Comparison of ENCODE assay signal across 23 cellular contexts in genomic region chr1:59605761-59606160, GRCh38.
DNase-seq lines count a peak whose midpoint lies in the region; ATAC-seq, FAIRE-seq and TF ChIP-seq lines count a peak whose summit lies in the region.
"Had no signal": no experiment of that assay in that cellular context is flagged by ENCODE, and none has a peak within 500 bp of the region (broad histone marks: within the 10 kb centered on the region; RNA-seq: fewer than 3 reads in every experiment).

No MANE protein-coding gene starts in this region.

- H3K14ac ChIP-seq in IMR-90 (replicated peaks; ENCODE audit: low read depth, low read length), result no peak overlapping the region

- H3K4me1 ChIP-seq in IMR-90 (ENCODE audit: control insufficient read depth, insufficient read depth, low read length) (peaks cover 9% of the 10 kb centered on the region), kidney (ENCODE audit: control insufficient read depth in 1 of 2, insufficient read depth in 1 of 2, low read depth in 1 of 2, low read length in 2 of 2) (peaks cover 4 to 7% of the 10 kb centered on the region in 2 donors)
- H3K4me1 ChIP-seq: lower lobe of right lung, vagina had no signal

- H4K5ac ChIP-seq in IMR-90 (ENCODE audit: low read depth, low read length), result no peak overlapping the region

- H3K79me1 ChIP-seq in IMR-90 (ENCODE audit: low read depth in 1 of 2, low read length in 2 of 2), result no peaks in the 10 kb centered on the region

- H3K9me1 ChIP-seq in IMR-90 (ENCODE audit: insufficient read depth, low read length), result peaks cover 10% of the 10 kb centered on the region

- no peak for FAIRE-seq in kidney (lab: Jason Lieb, UNC)

- peak overlapping the region; percentile 43 to 81 (median 56) for H3K27ac Mint-ChIP-seq in nephron
- H3K27ac Mint-ChIP-seq: activated naive CD8-positive, alpha-beta T cell treated with anti-CD3 and anti-CD28 coated beads, Interleukin-2, amount 50 U/mL, for 24 hours; natural killer cell treated with Interleukin-12 subunit alpha and Interleukin-12 subunit beta and Interleukin-15 and Interleukin-18, amount 100 ng/mL, for 72 hours had no signal

- POLR2A ChIA-PET in IMR-90 (lab: Charles Lee; ENCODE audit: unreplicated experiment), result no interaction called here

- 0 out of 4 replicates have a peak overlapping the region, but pooled peaks of 1 of the 2 experiments have one; percentile 11 for H4K8ac ChIP-seq in IMR-90 (ENCODE audit: low read depth in 2 of 2, low read length in 2 of 2)

- peak overlapping the region; percentile 50 for H2BK5ac ChIP-seq in IMR-90 (ENCODE audit: low read depth, low read length, poor library complexity, severe bottlenecking)

- H3K27me3 ChIP-seq in IMR-90 (ENCODE audit: control insufficient read depth, insufficient read depth, low read length) (no peaks in the 10 kb centered on the region), dorsolateral prefrontal cortex (no peaks in the 10 kb centered on the region)
- H3K27me3 ChIP-seq: vagina had no signal

- no peak overlapping the region for H2AK9ac ChIP-seq in IMR-90 (replicated peaks; ENCODE audit: low read depth, low read length, poor library complexity)

- H3K9me3 Mint-ChIP-seq in nephron, result peaks cover 23% of the 10 kb centered on the region

- H3K4me3 Mint-ChIP-seq in nephron, result no peak overlapping the region
- H3K4me3 Mint-ChIP-seq: activated naive CD8-positive, alpha-beta T cell treated with anti-CD3 and anti-CD28 coated beads, Interleukin-2, amount 50 U/mL, for 24 hours; natural killer cell treated with Interleukin-12 subunit alpha and Interleukin-12 subunit beta and Interleukin-15 and Interleukin-18, amount 100 ng/mL, for 72 hours had no signal

- H3K36me3 Mint-ChIP-seq in nephron (ENCODE audit: low read depth), result peaks cover 40% of the 10 kb centered on the region

- no peak for TF ChIP-seq POLR2A in IMR-90 (IDR thresholded peaks at IDR 0.05; ENCODE audit: low read depth, low read length)

- CTCF ChIA-PET in IMR-90 (lab: Yijun Ruan, JAX), result interaction anchor here (0.6 kb wide), 1 partner anchor 9 kb away, joined by 3 read pairs; no protein-coding TSS in a partner anchor

- H2AK5ac ChIP-seq in IMR-90 (ENCODE audit: low read depth, low read length), result no peak overlapping the region

- no peak overlapping the region for H4K91ac ChIP-seq in IMR-90 (ENCODE audit: insufficient read depth, low read depth, low read length)

- WGBS in IMR-90 (ENCODE audit: extremely low coverage in 2 of 2, insufficient read length in 1 of 2), 2 experiments, result no CpG with 5 or more reads among the region's 1 CpG

- no peak overlapping the region for H2BK15ac ChIP-seq in IMR-90 (ENCODE audit: low read depth, low read length)

- no peaks in the 10 kb centered on the region for H4K20me1 ChIP-seq in IMR-90 (ENCODE audit: insufficient read depth, low read length)

- no peak overlapping the region for H3K18ac ChIP-seq in IMR-90 (ENCODE audit: low read depth, low read length)

- H3K9me3 ChIP-seq in IMR-90 (ENCODE audit: control insufficient read depth, insufficient read depth, low read length) (0 out of 2 replicates have a peak, but pooled peaks cover 2% of the 10 kb centered on the region), kidney (ENCODE audit: control insufficient read depth in 1 of 2, low read length in 2 of 2) (no peaks in the 10 kb centered on the region)
- H3K9me3 ChIP-seq: lower lobe of right lung, vagina had no signal

- no peak overlapping the region; the same call in 1 of the 2 replicates for H3K4me2 ChIP-seq in IMR-90 (ENCODE audit: low read depth, low read length)

- no peak overlapping the region; the same call in 1 of the 2 replicates for H3K4ac ChIP-seq in IMR-90 (ENCODE audit: low read depth, low read length)

- H3K4me3 ChIP-seq in IMR-90 (ENCODE audit: insufficient read depth, low read depth, low read length), result no peak overlapping the region
- no peak overlapping the region for H3K4me3 ChIP-seq in kidney (ENCODE audit: low read length in 2 of 2)
- no peak overlapping the region for H3K4me3 ChIP-seq in dorsolateral prefrontal cortex
- H3K4me3 ChIP-seq: lower lobe of right lung, skin epidermis, vagina had no signal

- peak; percentile 57 for DNase-seq in AG08396 (ENCODE audit: low spot score)
- DNase-seq in IMR-90, result peak; percentile 78
- DNase-seq in fibroblast of peridontal ligament (ENCODE audit: extremely low read depth), result peak; percentile 29
- no peak for DNase-seq in kidney
- DNase-seq in dorsolateral prefrontal cortex, result no peak
- DNase-seq in stimulated activated CD4-positive, alpha-beta T cell treated with anti-CD3 and anti-CD28 coated beads, Interleukin-12 subunit alpha, Interleukin-12 subunit beta, amount 100 ng/mL, for 4 hours, result no peak
- DNase-seq: activated CD4-positive, alpha-beta T cell treated with anti-CD3 and anti-CD28 coated beads for 48 hours; activated naive CD8-positive, alpha-beta T cell treated with anti-CD3 and anti-CD28 coated beads, Interleukin-2, amount 50 U/mL, for 24 hours; central memory CD4-positive, alpha-beta T cell; DMS79 treated with DMSO at 0.1 percent for 48 hours; erythroblast; Karpas-422; lower lobe of right lung; NCI-H1092 treated with DMSO at 0.1 percent for 48 hours; NCI-H510A treated with DMSO at 0.1 percent for 48 hours; posterior cingulate gyrus; stimulated activated CD4-positive, alpha-beta T cell treated with anti-CD3 and anti-CD28 coated beads, Interleukin-4, amount 100 ng/mL, for 1 hour had no signal

- H3K27me3 Mint-ChIP-seq in nephron (ENCODE audit: low read depth), result peaks cover 3% of the 10 kb centered on the region
- H3K27me3 Mint-ChIP-seq: activated naive CD8-positive, alpha-beta T cell treated with anti-CD3 and anti-CD28 coated beads, Interleukin-2, amount 50 U/mL, for 24 hours; natural killer cell treated with Interleukin-12 subunit alpha and Interleukin-12 subunit beta and Interleukin-15 and Interleukin-18, amount 100 ng/mL, for 72 hours had no signal

- no peak overlapping the region for H2BK20ac ChIP-seq in IMR-90 (ENCODE audit: low read depth, low read length)

- TF ChIP-seq CTCF in IMR-90 (conservative IDR thresholded peaks at IDR 0.05; ENCODE audit: low read depth, low read length) (no peak), nephron (IDR thresholded peaks at IDR 0.05; ENCODE audit: unreplicated experiment in 3 of 3) (no peak), kidney (IDR thresholded peaks at IDR 0.05; ENCODE audit: borderline replicate concordance, extremely low read depth, insufficient read depth) (no peak), dorsolateral prefrontal cortex (IDR thresholded peaks at IDR 0.05 in 54 of 56, conservative IDR thresholded peaks at IDR 0.05 in 2 of 56; ENCODE audit: low read depth in 1 of 56, partially characterized antibody in 56 of 56) (no peak)

- peaks cover 14% of the 10 kb centered on the region for H3K4me1 Mint-ChIP-seq in nephron
- H3K4me1 Mint-ChIP-seq: activated naive CD8-positive, alpha-beta T cell treated with anti-CD3 and anti-CD28 coated beads, Interleukin-2, amount 50 U/mL, for 24 hours had no signal

- no peak overlapping the region; the same call in 1 of the 2 replicates for H2BK120ac ChIP-seq in IMR-90 (ENCODE audit: low read depth, low read length)

- no peak overlapping the region for H2AFZ ChIP-seq in IMR-90 (replicated peaks; ENCODE audit: low read length, poor library complexity)

- peak overlapping the region; percentile 45; the same call in 1 of the 2 replicates for H3K27ac ChIP-seq in IMR-90 (ENCODE audit: insufficient read depth, low read length)
- no peak overlapping the region for H3K27ac ChIP-seq in kidney (ENCODE audit: low read depth in 2 of 2, low read length in 2 of 2)
- no peak overlapping the region for H3K27ac ChIP-seq in dorsolateral prefrontal cortex
- H3K27ac ChIP-seq: lower lobe of right lung, RWPE1, skin epidermis, vagina had no signal

- ATAC-seq in IMR-90 (ENCODE audit: low read depth), result peak; percentile 72
- no peak for ATAC-seq in HG02759 (IDR thresholded peaks at IDR 0.05; ENCODE audit: unreplicated experiment)
- ATAC-seq: activated naive CD8-positive, alpha-beta T cell treated with anti-CD3 and anti-CD28 coated beads, Interleukin-2, amount 50 U/mL, for 24 hours; lower lobe of right lung; natural killer cell treated with Interleukin-12 subunit alpha and Interleukin-12 subunit beta and Interleukin-15 and Interleukin-18, amount 100 ng/mL, for 72 hours had no signal

- in situ Hi-C loops in IMR-90 (cut with MboI; ENCODE audit: low sequenced_read_pairs), result no loop called here

- H3K23ac ChIP-seq in IMR-90 (ENCODE audit: low read depth, low read length), result no peak overlapping the region

- intact Hi-C loops in IMR-90 (cut with micrococcal nuclease) (no loop called here), kidney (cut with DNase I) (no loop called here), dorsolateral prefrontal cortex (cut with DNase I) (no loop called here)

- no peak overlapping the region for H3K56ac ChIP-seq in IMR-90 (ENCODE audit: extremely low read depth, insufficient read depth, low read length)

- H3K36me3 ChIP-seq in IMR-90 (ENCODE audit: control insufficient read depth, insufficient read depth, low read length) (no peaks in the 10 kb centered on the region), kidney (ENCODE audit: control insufficient read depth in 1 of 2, insufficient read depth in 2 of 2, low read length in 2 of 2) (peaks cover 6 to 11% of the 10 kb centered on the region in 2 donors)
- H3K36me3 ChIP-seq: lower lobe of right lung, vagina had no signal

- BruUV-seq in IMR-90 (replicated peaks; lab: Mats Ljungman, UMichigan), result no TSS peak

- H3K9ac ChIP-seq in IMR-90 (ENCODE audit: low read depth, low read length) (no peak overlapping the region), kidney (ENCODE audit: low read length in 2 of 2) (no peak overlapping the region)

- dilution Hi-C loops in IMR-90 (cut with HindIII; ENCODE audit: low sequenced_read_pairs, unreplicated experiment), result no loop called here

- TF ChIP-seq RAD21 in IMR-90 (IDR thresholded peaks at IDR 0.05; ENCODE audit: low read length), result no peak

TF ChIP-seq in IMR-90, 13 proteins besides CTCF, POLR2A, EP300 and RAD21:
- TF ChIP-seq RFX5 (IDR thresholded peaks at IDR 0.05; ENCODE audit: low read depth, low read length) (no peak), MAFK (IDR thresholded peaks at IDR 0.05; ENCODE audit: low read depth, low read length) (peak; percentile 20; the same call in 1 of the 2 replicates)

Comparison
In these comparisons a context has a peak if more than half of its experiments do, and no peak if none do; other contexts are left out.
1. DNase-seq: peak in AG08396 (single experiment), IMR-90 (single experiment) and fibroblast of peridontal ligament (single experiment); none in kidney (single experiment), dorsolateral prefrontal cortex (0 of 10) and stimulated activated CD4-positive, alpha-beta T cell treated with anti-CD3 and anti-CD28 coated beads, Interleukin-12 subunit alpha, Interleukin-12 subunit beta, amount 100 ng/mL, for 4 hours (single experiment).